In genomic region chr5:60487885-60488425, GRCh38 we compare ENCODE assay signal across 11 cellular contexts.
DNase-seq lines count a peak whose midpoint lies in the region; ATAC-seq and TF ChIP-seq lines count a peak whose summit lies in the region.
"Had no signal": no experiment of that assay in that cellular context is flagged by ENCODE, and none has a peak within 500 bp of the region (broad histone marks: within the 10 kb centered on the region; RNA-seq: fewer than 3 reads in every experiment).

No MANE protein-coding gene starts in this region.

- H3K4me1 ChIP-seq in Caco-2 = peaks cover 4% of the 10 kb centered on the region
- H3K4me1 ChIP-seq: BLaER1 had no signal

- H3K4me3 Mint-ChIP-seq in Caco-2 (ENCODE audit: unreplicated experiment) (peak overlapping the region; percentile 81), progenitor cell of endocrine pancreas (ENCODE audit: low read depth) (peak overlapping the region; percentile 53)
- no peak overlapping the region for H3K4me3 Mint-ChIP-seq in effector memory CD8-positive, alpha-beta T cell

- ATAC-seq in Right ventricle myocardium inferior = no peak
- no peak for ATAC-seq in effector memory CD8-positive, alpha-beta T cell (replicated peaks)

- no peaks in the 10 kb centered on the region for H3K36me3 ChIP-seq in Caco-2 (ENCODE audit: control insufficient read depth, insufficient read depth, low read length)
- H3K36me3 ChIP-seq: BLaER1 had no signal

- intact Hi-C loops in Caco-2 (cut with micrococcal nuclease; ENCODE audit: unreplicated experiment) (loop anchor here (5.0 kb wide), 1 partner anchor 36 kb away; no protein-coding TSS in a partner anchor), Right ventricle myocardium inferior (cut with DNase I) (no loop called here)

- CTCF ChIA-PET in Caco-2 (lab: Charles Lee) = interaction anchor here (1.1 kb wide), 1 partner anchor 161 kb away, joined by 5 read pairs; no protein-coding TSS in a partner anchor

- H3K9me3 Mint-ChIP-seq in Caco-2 (ENCODE audit: unreplicated experiment) (no peaks in the 10 kb centered on the region), progenitor cell of endocrine pancreas (ENCODE audit: low read depth) (no peaks in the 10 kb centered on the region)
- peaks cover 0 to under 1% of the 10 kb centered on the region in 2 donors for H3K9me3 Mint-ChIP-seq in effector memory CD8-positive, alpha-beta T cell
- H3K9me3 Mint-ChIP-seq: activated T-helper 2 cell treated with anti-CD3 and anti-CD28 coated beads, Interferon-gamma antibody, Interleukin-2, Interleukin-4, amounts not matched to agents 10 μg/mL and 5 μg/mL and 100 μg/mL, durations not matched to agents 14 hours and 24 hours and 36 hours had no signal

- POLR2A ChIA-PET in Caco-2 (lab: Charles Lee) = interaction anchor here (0.5 kb wide), 1 partner anchor 41 kb away, joined by 3 read pairs; no protein-coding TSS in a partner anchor

- no TSS peak for BruUV-seq in Caco-2 (replicated peaks; lab: Mats Ljungman, UMichigan)

- H3K9me3 ChIP-seq in Caco-2 = no peaks in the 10 kb centered on the region

- TF ChIP-seq CTCF in Caco-2 (IDR thresholded peaks at IDR 0.05; ENCODE audit: insufficient read depth in 1 of 2, low read depth in 1 of 2, low read length in 1 of 2, severe bottlenecking in 1 of 2, unreplicated experiment in 1 of 2) = no peak
- TF ChIP-seq CTCF in epithelial cell of esophagus (IDR thresholded peaks at IDR 0.05; ENCODE audit: insufficient read depth, low read depth, low read length, missing control alignments) = no peak
- no peak for TF ChIP-seq CTCF in progenitor cell of endocrine pancreas (IDR thresholded peaks at IDR 0.05; ENCODE audit: unreplicated experiment)

- DNase-seq in Caco-2 (peak; percentile 26 to 59), NCI-H69 (lab: John Stamatoyannopoulos, UW) (peak; percentile 56), epithelial cell of esophagus (ENCODE audit: low read depth) (peak; percentile 95), progenitor cell of endocrine pancreas (ENCODE audit: low spot score, unreplicated experiment) (no peak), T-helper 9 cell (no peak), Right ventricle myocardium inferior (ENCODE audit: missing footprints) (no peak), GF-D8 (lab: John Stamatoyannopoulos, UW) (no peak)
- DNase-seq in effector memory CD8-positive, alpha-beta T cell = no peak
- DNase-seq: GOT3 had no signal

- H3K27me3 Mint-ChIP-seq in Caco-2 (ENCODE audit: insufficient read depth, unreplicated experiment) (no peaks in the 10 kb centered on the region), progenitor cell of endocrine pancreas (no peaks in the 10 kb centered on the region)
- H3K27me3 Mint-ChIP-seq in effector memory CD8-positive, alpha-beta T cell = no peaks in the 10 kb centered on the region

- H3K4me1 Mint-ChIP-seq in Caco-2 (ENCODE audit: low read depth, unreplicated experiment) = peaks cover 11% of the 10 kb centered on the region
- H3K4me1 Mint-ChIP-seq in progenitor cell of endocrine pancreas (ENCODE audit: low read depth) = peaks cover 38% of the 10 kb centered on the region
- no peaks in the 10 kb centered on the region for H3K4me1 Mint-ChIP-seq in effector memory CD8-positive, alpha-beta T cell (ENCODE audit: low read depth in 2 of 2)

- H3K36me3 Mint-ChIP-seq in Caco-2 (ENCODE audit: insufficient read depth, unreplicated experiment) (no peaks in the 10 kb centered on the region), progenitor cell of endocrine pancreas (ENCODE audit: insufficient read depth) (no peaks in the 10 kb centered on the region)
- no peaks in the 10 kb centered on the region for H3K36me3 Mint-ChIP-seq in effector memory CD8-positive, alpha-beta T cell (ENCODE audit: insufficient read depth)

- H3K27me3 ChIP-seq in Caco-2 (replicated peaks; ENCODE audit: control insufficient read depth, insufficient read depth, low read length) = no peaks in the 10 kb centered on the region
- H3K27me3 ChIP-seq: BLaER1 had no signal

- H3K27ac Mint-ChIP-seq in Caco-2 (ENCODE audit: unreplicated experiment) (peak overlapping the region; percentile 69), progenitor cell of endocrine pancreas (peak overlapping the region; percentile 67)
- H3K27ac Mint-ChIP-seq in effector memory CD8-positive, alpha-beta T cell = no peak overlapping the region
- H3K27ac Mint-ChIP-seq: activated T-helper 2 cell treated with anti-CD3 and anti-CD28 coated beads, Interferon-gamma antibody, Interleukin-2, Interleukin-4, amounts not matched to agents 10 μg/mL and 5 μg/mL and 100 μg/mL, durations not matched to agents 14 hours and 24 hours and 36 hours had no signal

- H3K4me3 ChIP-seq in Caco-2 (ENCODE audit: low read depth, low read length) = peak overlapping the region; percentile 25
- peak overlapping the region; percentile 75 for H3K4me3 ChIP-seq in epithelial cell of esophagus (ENCODE audit: low read length)
- H3K4me3 ChIP-seq: BLaER1 had no signal

Comparison
In these comparisons a context has a peak if more than half of its experiments do, and no peak if none do; other contexts are left out.
1. DNase-seq: peak in Caco-2 (2 of 2), NCI-H69 (single experiment) and epithelial cell of esophagus (single experiment); none in progenitor cell of endocrine pancreas (single experiment), T-helper 9 cell (single experiment), Right ventricle myocardium inferior (single experiment), GF-D8 (single experiment) and effector memory CD8-positive, alpha-beta T cell (0 of 3).
2. H3K27ac Mint-ChIP-seq: peak in Caco-2 (single experiment) and progenitor cell of endocrine pancreas (single experiment); none in effector memory CD8-positive, alpha-beta T cell (0 of 2).
3. H3K4me3 Mint-ChIP-seq: peak in Caco-2 (single experiment) and progenitor cell of endocrine pancreas (single experiment); none in effector memory CD8-positive, alpha-beta T cell (0 of 2).